In genomic region chr3:185661772-185662171, GRCh38 we compare ENCODE assay signal across 17 cellular contexts.
"Had no signal": no experiment of that assay in that cellular context is flagged by ENCODE, and none has a peak within 500 bp of the region (broad histone marks: within the 10 kb centered on the region; RNA-seq: fewer than 3 reads in every experiment).

No MANE protein-coding gene starts in this region.

- H3K27me3 ChIP-seq: left lung, uterus had no signal

- H3K27ac Mint-ChIP-seq: activated CD4-positive, alpha-beta T cell treated with anti-CD3 and anti-CD28 coated beads, Interleukin-2, amount 10 ng/mL, durations not matched to agents 24 days and 14 days; activated CD8-positive, alpha-beta T cell treated with anti-CD3 and anti-CD28 coated beads, Interleukin-2, amount 10 ng/mL, durations not matched to agents 7 days and 5 days; activated naive CD8-positive, alpha-beta T cell treated with anti-CD3 and anti-CD28 coated beads, Interleukin-2, amount 10 ng/mL, durations not matched to agents 7 days and 5 days; memory B cell; T-helper 2 cell treated with Interferon-gamma antibody and Interleukin-4, amounts not matched to agents 5 μg/mL and 100 μg/mL, for 36 hours had no signal

- H3K36me3 Mint-ChIP-seq: activated naive CD8-positive, alpha-beta T cell treated with anti-CD3 and anti-CD28 coated beads, Interleukin-2, amount 10 ng/mL, durations not matched to agents 7 days and 5 days; memory B cell had no signal

- DNase-seq: activated CD4-positive, alpha-beta T cell treated with anti-CD3 and anti-CD28 coated beads, Interleukin-2, amount 10 ng/mL, durations not matched to agents 24 days and 14 days; activated CD4-positive, CD25-positive, alpha-beta regulatory T cell; activated CD8-positive, alpha-beta memory T cell treated with anti-CD3 and anti-CD28 coated beads, Interleukin-2, amount 50 U/mL, for 4 hours; activated CD8-positive, alpha-beta T cell treated with anti-CD3 and anti-CD28 coated beads, Interleukin-2, amount 10 ng/mL, durations not matched to agents 7 days and 5 days; activated gamma-delta T cell treated with Interleukin-2 at 50 U/mL for 16 hours; activated naive CD8-positive, alpha-beta T cell treated with anti-CD3 and anti-CD28 coated beads, Interleukin-2, amount 10 ng/mL, durations not matched to agents 7 days and 5 days; anterior cingulate cortex; hippocampal formation; kidney; left lung; stimulated activated CD4-positive, alpha-beta T cell treated with anti-CD3 and anti-CD28 coated beads, Interleukin-12 subunit alpha, Interleukin-12 subunit beta, amount 100 ng/mL, for 4 hours; stimulated activated CD4-positive, alpha-beta T cell treated with anti-CD3 and anti-CD28 coated beads, Interleukin-2, amount 100 ng/mL, for 24 hours; uterus had no signal

- ATAC-seq: activated CD8-positive, alpha-beta T cell treated with anti-CD3 and anti-CD28 coated beads, Interleukin-2, amount 10 ng/mL, durations not matched to agents 7 days and 5 days; esophagus mucosa; left lung had no signal

- H3K9me3 ChIP-seq: left lung, uterus had no signal

- H3K4me1 Mint-ChIP-seq: activated CD4-positive, alpha-beta T cell treated with anti-CD3 and anti-CD28 coated beads, Interleukin-2, amount 10 ng/mL, durations not matched to agents 24 days and 14 days; memory B cell had no signal

- H3K36me3 ChIP-seq: left lung, uterus had no signal

- H3K9me3 Mint-ChIP-seq: activated CD4-positive, alpha-beta T cell treated with anti-CD3 and anti-CD28 coated beads, Interleukin-2, amount 10 ng/mL, durations not matched to agents 24 days and 14 days; activated naive CD8-positive, alpha-beta T cell treated with anti-CD3 and anti-CD28 coated beads, Interleukin-2, amount 10 ng/mL, durations not matched to agents 7 days and 5 days; memory B cell; nephron; T-helper 2 cell treated with Interferon-gamma antibody and Interleukin-4, amounts not matched to agents 5 μg/mL and 100 μg/mL, for 36 hours had no signal

- H3K27ac ChIP-seq: left lung, uterus had no signal

- H3K4me3 ChIP-seq: left lung, uterus had no signal

- H3K4me3 Mint-ChIP-seq: activated CD4-positive, alpha-beta T cell treated with anti-CD3 and anti-CD28 coated beads, Interleukin-2, amount 10 ng/mL, durations not matched to agents 24 days and 14 days; activated CD8-positive, alpha-beta T cell treated with anti-CD3 and anti-CD28 coated beads, Interleukin-2, amount 10 ng/mL, durations not matched to agents 7 days and 5 days; activated naive CD8-positive, alpha-beta T cell treated with anti-CD3 and anti-CD28 coated beads, Interleukin-2, amount 10 ng/mL, durations not matched to agents 7 days and 5 days; memory B cell; nephron; T-helper 2 cell treated with Interferon-gamma antibody and Interleukin-4, amounts not matched to agents 5 μg/mL and 100 μg/mL, for 36 hours had no signal
